23 cellular contexts compared by ENCODE assay signal in genomic region chr13:90103099-90103784, GRCh38.
"Had no signal": no experiment of that assay in that cellular context is flagged by ENCODE, and none has a peak within 500 bp of the region (broad histone marks: within the 10 kb centered on the region; RNA-seq: fewer than 3 reads in every experiment).

No MANE protein-coding gene starts in this region.

- H3K4me3 ChIP-seq: SJCRH30, SK-N-MC had no signal

- H3K27ac ChIP-seq: brain microvascular endothelial cell, SJCRH30, SK-N-MC had no signal

- H3K27me3 ChIP-seq: brain microvascular endothelial cell, SJCRH30 had no signal

- H3K9me3 ChIP-seq: SJCRH30 had no signal

- H3K4me1 ChIP-seq: SJCRH30 had no signal

- H3K36me3 ChIP-seq: brain microvascular endothelial cell, SJCRH30 had no signal

- DNase-seq: activated CD4-positive, alpha-beta T cell treated with anti-CD3 and anti-CD28 coated beads for 36 hours; activated CD4-positive, alpha-beta T cell treated with anti-CD3 and anti-CD28 coated beads, Interleukin-2, amount 10 ng/mL, durations not matched to agents 7 days and 5 days; activated CD4-positive, alpha-beta T cell treated with anti-CD3 and anti-CD28 coated beads, Interleukin-2, amount 50 U/mL, for 48 hours; activated CD8-positive, alpha-beta T cell treated with anti-CD3 and anti-CD28 coated beads, Interleukin-2, amount 10 ng/mL, durations not matched to agents 7 days and 5 days; activated naive CD4-positive, alpha-beta T cell treated with anti-CD3 and anti-CD28 coated beads, Interleukin-2, amount 10 ng/mL, durations not matched to agents 7 days and 5 days; activated naive CD8-positive, alpha-beta T cell treated with anti-CD3 and anti-CD28 coated beads, Interleukin-2, amount 50 U/mL, for 24 hours; activated T-cell treated with anti-CD3 and anti-CD28 coated beads, Interleukin-2, amount 50 U/mL, for 24 hours; aorta; brain microvascular endothelial cell; central memory CD4-positive, alpha-beta T cell; NCI-H1105; NCI-H1417 treated with DMSO at 0.1 percent for 48 hours; NCI-H187 treated with DMSO at 0.1 percent for 48 hours; NCI-H2081 treated with DMSO at 0.1 percent for 48 hours; NCI-H226; NCI-H446 treated with DMSO at 0.1 percent for 48 hours; NCI-H526; NCI-H774; OCI-M1; SHP77; SJCRH30; T1000 had no signal
